8 cellular contexts compared by ENCODE assay signal in genomic region chr15:73601449-73602425, GRCh38. TPM values are rescaled to one million over a fixed set of nuclear protein-coding genes. Genes with fewer than 3 reads are reported as not detected.
DNase-seq lines count a peak whose midpoint lies in the region; ATAC-seq and TF ChIP-seq lines count a peak whose summit lies in the region.

No MANE protein-coding gene starts in this region.

- no peak overlapping the region for H3K4me3 ChIP-seq in Peyer's patch

- no peak overlapping the region for H3K27ac Mint-ChIP-seq in activated CD4-positive, alpha-beta T cell treated with anti-CD3 and anti-CD28 coated beads for 36 hours

- TF ChIP-seq CTCF in Peyer's patch (IDR thresholded peaks at IDR 0.05) = no peak

- CTCF ChIA-PET in activated CD4-positive, alpha-beta T cell treated with anti-CD3 and anti-CD28 coated beads for 36 hours (lab: Charles Lee) = interaction anchor here (0.7 to 2.0 kb wide), 2 partner anchors 9 to 35 kb away, joined by 3 to 8 read pairs; no protein-coding TSS in a partner anchor

- peaks cover 3% of the 10 kb centered on the region for H3K36me3 Mint-ChIP-seq in activated CD4-positive, alpha-beta T cell treated with anti-CD3 and anti-CD28 coated beads for 36 hours (ENCODE audit: low read depth)

- H3K27ac ChIP-seq in Peyer's patch = peak overlapping the region in 3 of 4 donors; percentile 2 to 69 (median 48)

- H3K4me1 ChIP-seq in Peyer's patch = peaks cover 0 to 58% (median 3%) of the 10 kb centered on the region in 4 donors

- H3K9me3 ChIP-seq in Peyer's patch = no peaks in the 10 kb centered on the region

- DNase-seq in ELF-1 (ENCODE audit: low read depth, low spot score) (peak; percentile 43), Peyer's patch (peak in 1 of 3 donors; percentile 51), fibroblast of peridontal ligament (ENCODE audit: extremely low read depth) (peak; percentile 68), pons (ENCODE audit: low spot score) (peak; percentile 23), epidermal melanocyte (ENCODE audit: insufficient read length, low spot score) (no peak)
- DNase-seq in activated CD4-positive, alpha-beta T cell treated with anti-CD3 and anti-CD28 coated beads, Interleukin-2, amount 50 U/mL, for 4 hours = no peak
- no peak for DNase-seq in activated CD4-positive, alpha-beta T cell treated with anti-CD3 and anti-CD28 coated beads for 36 hours

- POLR2A ChIA-PET in activated CD4-positive, alpha-beta T cell treated with anti-CD3 and anti-CD28 coated beads for 36 hours (lab: Charles Lee) = interaction anchor here (0.6 kb wide), 1 partner anchor 8 kb away, joined by 4 read pairs; no protein-coding TSS in a partner anchor

- no peak for TF ChIP-seq POLR2A in Peyer's patch (IDR thresholded peaks at IDR 0.05)

- H3K4me3 Mint-ChIP-seq in activated CD4-positive, alpha-beta T cell treated with anti-CD3 and anti-CD28 coated beads for 36 hours = no peak overlapping the region

- H3K27me3 ChIP-seq in Peyer's patch = no peaks in the 10 kb centered on the region

- ATAC-seq in activated CD4-positive, alpha-beta T cell treated with anti-CD3 and anti-CD28 coated beads for 36 hours = no peak
- no peak for ATAC-seq in HG03108 (IDR thresholded peaks at IDR 0.05; ENCODE audit: unreplicated experiment)

- no peaks in the 10 kb centered on the region for H3K27me3 Mint-ChIP-seq in activated CD4-positive, alpha-beta T cell treated with anti-CD3 and anti-CD28 coated beads for 36 hours

- intact Hi-C loops in activated CD4-positive, alpha-beta T cell treated with anti-CD3 and anti-CD28 coated beads for 36 hours (cut with DNase I, micrococcal nuclease) = no loop called here

- peaks cover 22% of the 10 kb centered on the region for H3K4me1 Mint-ChIP-seq in activated CD4-positive, alpha-beta T cell treated with anti-CD3 and anti-CD28 coated beads for 36 hours

- H3K36me3 ChIP-seq in Peyer's patch = no peaks in the 10 kb centered on the region

- no peaks in the 10 kb centered on the region for H3K9me3 Mint-ChIP-seq in activated CD4-positive, alpha-beta T cell treated with anti-CD3 and anti-CD28 coated beads for 36 hours (ENCODE audit: low read depth)

RNA-seq across cellular contexts. Expression of gene NPTN, which starts 31.5 kb away (rescaled TPM):
- total RNA-seq in Peyer's patch = 100 to 1,000 TPM in 3 of 4 donors, 10 to 100 TPM in 1; 66.0 to 173 (median 133) TPM
- total RNA-seq in activated CD4-positive, alpha-beta T cell treated with anti-CD3 and anti-CD28 coated beads for 36 hours = 10 to 100 TPM; 43.5 to 73.4 TPM

Comparison
In these comparisons a context has a peak if more than half of its experiments do, and no peak if none do; other contexts are left out.
1. DNase-seq: peak in ELF-1 (single experiment), fibroblast of peridontal ligament (single experiment) and pons (single experiment); none in activated CD4-positive, alpha-beta T cell treated with anti-CD3 and anti-CD28 coated beads, Interleukin-2, amount 50 U/mL, for 4 hours (0 of 2), activated CD4-positive, alpha-beta T cell treated with anti-CD3 and anti-CD28 coated beads for 36 hours (single experiment) and epidermal melanocyte (single experiment).